8 cellular contexts compared by ENCODE assay signal in the genomic region with DNA sequence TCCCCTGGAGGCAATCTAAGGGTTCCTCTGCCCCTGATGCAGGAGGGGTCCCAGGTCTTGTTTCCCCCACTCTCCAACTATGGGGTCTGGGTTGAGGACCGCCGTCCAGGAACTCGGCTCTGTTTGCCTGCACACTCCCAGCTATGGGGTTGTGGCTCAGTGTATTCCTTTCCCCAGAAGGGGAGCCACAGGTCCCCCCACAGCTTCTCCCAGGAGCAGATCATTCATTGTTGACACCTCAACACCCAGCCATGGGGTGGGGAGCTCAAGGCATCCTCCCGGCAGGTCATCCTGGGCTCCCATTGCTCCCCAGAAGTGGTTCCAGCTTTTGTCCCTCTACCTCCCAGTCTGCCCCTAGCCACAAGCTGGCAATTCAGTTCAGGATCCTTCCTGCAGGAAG.
DNase-seq lines count a peak whose midpoint lies in the region; ATAC-seq and TF ChIP-seq lines count a peak whose summit lies in the region.

No MANE protein-coding gene starts in this region.

- H3K4me3 Mint-ChIP-seq in stimulated activated naive CD8-positive, alpha-beta T cell treated with anti-CD3 and anti-CD28 coated beads, Interleukin-15, Interleukin-2, amounts not matched to agents 100 ng/mL and 50 ng/mL, for 24 hours, result peak overlapping the region; percentile 77

- H3K36me3 Mint-ChIP-seq in stimulated activated naive CD8-positive, alpha-beta T cell treated with anti-CD3 and anti-CD28 coated beads, Interleukin-15, Interleukin-2, amounts not matched to agents 100 ng/mL and 50 ng/mL, for 24 hours (ENCODE audit: low read depth), result no peaks in the 10 kb centered on the region

- H3K27me3 Mint-ChIP-seq in stimulated activated naive CD8-positive, alpha-beta T cell treated with anti-CD3 and anti-CD28 coated beads, Interleukin-15, Interleukin-2, amounts not matched to agents 100 ng/mL and 50 ng/mL, for 24 hours, result no peaks in the 10 kb centered on the region

- no peak for DNase-seq in stimulated activated naive CD8-positive, alpha-beta T cell treated with anti-CD3 and anti-CD28 coated beads, Interleukin-15, Interleukin-2, amounts not matched to agents 100 U/mL and 50 U/mL, for 24 hours
- DNase-seq in GM13976 (ENCODE audit: low spot score) (no peak), hippocampal formation (lab: John Stamatoyannopoulos, UW) (no peak), NCI-H1092 treated with DMSO at 0.1 percent for 48 hours (lab: John Stamatoyannopoulos, UW) (no peak)

- H3K27ac ChIP-seq in cingulate gyrus (ENCODE audit: low read depth, low read length), result peak overlapping the region; percentile 89
- peak overlapping the region; percentile 72 for H3K27ac ChIP-seq in muscle layer of duodenum (ENCODE audit: low read length)

- no peak for TF ChIP-seq CTCF in GM13976 (IDR thresholded peaks at IDR 0.05; ENCODE audit: borderline replicate concordance, control extremely low read depth, extremely low read depth, insufficient read depth, missing control alignments)

- ATAC-seq in stimulated activated naive CD8-positive, alpha-beta T cell treated with anti-CD3 and anti-CD28 coated beads, Interleukin-15, Interleukin-2, amounts not matched to agents 100 U/mL and 50 U/mL, for 24 hours, result no peak
- ATAC-seq in GM18868 (IDR thresholded peaks at IDR 0.05; ENCODE audit: unreplicated experiment), result no peak

- H3K9me3 ChIP-seq in muscle layer of duodenum (ENCODE audit: control insufficient read depth in 1 of 2, low read length in 2 of 2), result no peaks in the 10 kb centered on the region

- in situ Hi-C loops in GM13976 (cut with MboI; ENCODE audit: low sequenced_read_pairs, unreplicated experiment), result no loop called here

- H3K9me3 Mint-ChIP-seq in stimulated activated naive CD8-positive, alpha-beta T cell treated with anti-CD3 and anti-CD28 coated beads, Interleukin-15, Interleukin-2, amounts not matched to agents 100 ng/mL and 50 ng/mL, for 24 hours, result no peaks in the 10 kb centered on the region

- H3K27ac Mint-ChIP-seq in stimulated activated naive CD8-positive, alpha-beta T cell treated with anti-CD3 and anti-CD28 coated beads, Interleukin-15, Interleukin-2, amounts not matched to agents 100 ng/mL and 50 ng/mL, for 24 hours, result peak overlapping the region; percentile 79

- peaks cover 0 to 17% of the 10 kb centered on the region in 2 donors for H3K36me3 ChIP-seq in muscle layer of duodenum (ENCODE audit: control insufficient read depth in 1 of 2, insufficient read depth in 2 of 2, low read length in 2 of 2)

- peaks cover 19% of the 10 kb centered on the region for H3K4me1 Mint-ChIP-seq in stimulated activated naive CD8-positive, alpha-beta T cell treated with anti-CD3 and anti-CD28 coated beads, Interleukin-15, Interleukin-2, amounts not matched to agents 100 ng/mL and 50 ng/mL, for 24 hours (ENCODE audit: low read depth)

- H3K4me3 ChIP-seq in muscle layer of duodenum (ENCODE audit: low read depth in 1 of 2, low read length in 2 of 2), result peak overlapping the region; percentile 73 to 79

- no peaks in the 10 kb centered on the region for H3K27me3 ChIP-seq in muscle layer of duodenum (ENCODE audit: low read depth, low read length)

- H3K4me1 ChIP-seq in muscle layer of duodenum (ENCODE audit: control insufficient read depth in 1 of 2, insufficient read depth in 2 of 2, low read length in 2 of 2), result peaks cover 6 to 15% of the 10 kb centered on the region in 2 donors
